Comparison of ENCODE assay signal across 1 cellular context in genomic region chrX:154750301-154751120, GRCh38.
TF ChIP-seq lines count a peak whose summit lies in the region.

TSS of gene GAB3 (minus strand) at chrX:154751077. CDS start at chrX:154751025, 52 bp downstream.

TF ChIP-seq in HEK293, 187 proteins besides CTCF, POLR2A, EP300 and RAD21 (continued from another document):
- TF ChIP-seq ZBTB26 (tag by site-specific recombination; optimal IDR thresholded peaks at IDR 0.05), result peak; percentile 41
- no peak for TF ChIP-seq ZNF776 (tag by site-specific recombination; IDR thresholded peaks at IDR 0.05; ENCODE audit: borderline replicate concordance)
- no peak for TF ChIP-seq ZSCAN4 (tag by site-specific recombination; IDR thresholded peaks at IDR 0.05)
- no peak for TF ChIP-seq ZNF132 (tag by site-specific recombination; IDR thresholded peaks at IDR 0.05; ENCODE audit: borderline replicate concordance)
- TF ChIP-seq, protein P1, sequence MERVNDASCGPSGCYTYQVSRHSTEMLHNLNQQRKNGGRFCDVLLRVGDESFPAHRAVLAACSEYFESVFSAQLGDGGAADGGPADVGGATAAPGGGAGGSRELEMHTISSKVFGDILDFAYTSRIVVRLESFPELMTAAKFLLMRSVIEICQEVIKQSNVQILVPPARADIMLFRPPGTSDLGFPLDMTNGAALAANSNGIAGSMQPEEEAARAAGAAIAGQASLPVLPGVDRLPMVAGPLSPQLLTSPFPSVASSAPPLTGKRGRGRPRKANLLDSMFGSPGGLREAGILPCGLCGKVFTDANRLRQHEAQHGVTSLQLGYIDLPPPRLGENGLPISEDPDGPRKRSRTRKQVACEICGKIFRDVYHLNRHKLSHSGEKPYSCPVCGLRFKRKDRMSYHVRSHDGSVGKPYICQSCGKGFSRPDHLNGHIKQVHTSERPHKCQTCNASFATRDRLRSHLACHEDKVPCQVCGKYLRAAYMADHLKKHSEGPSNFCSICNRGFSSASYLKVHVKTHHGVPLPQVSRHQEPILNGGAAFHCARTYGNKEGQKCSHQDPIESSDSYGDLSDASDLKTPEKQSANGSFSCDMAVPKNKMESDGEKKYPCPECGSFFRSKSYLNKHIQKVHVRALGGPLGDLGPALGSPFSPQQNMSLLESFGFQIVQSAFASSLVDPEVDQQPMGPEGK (tag by site-specific recombination; IDR thresholded peaks at IDR 0.05), result no peak
- peak; percentile 51 for TF ChIP-seq ZNF600 (tag by site-specific recombination; IDR thresholded peaks at IDR 0.05)
- TF ChIP-seq ZNF830 (tag by site-specific recombination; IDR thresholded peaks at IDR 0.05; ENCODE audit: low read depth), result no peak
- no peak for TF ChIP-seq ZNF121 (tag by site-specific recombination; IDR thresholded peaks at IDR 0.05)
- TF ChIP-seq ZNF24 (tag by site-specific recombination; IDR thresholded peaks at IDR 0.05), result no peak
- TF ChIP-seq ZNF501 (tag by site-specific recombination; IDR thresholded peaks at IDR 0.05), result no peak
- TF ChIP-seq, protein P2, sequence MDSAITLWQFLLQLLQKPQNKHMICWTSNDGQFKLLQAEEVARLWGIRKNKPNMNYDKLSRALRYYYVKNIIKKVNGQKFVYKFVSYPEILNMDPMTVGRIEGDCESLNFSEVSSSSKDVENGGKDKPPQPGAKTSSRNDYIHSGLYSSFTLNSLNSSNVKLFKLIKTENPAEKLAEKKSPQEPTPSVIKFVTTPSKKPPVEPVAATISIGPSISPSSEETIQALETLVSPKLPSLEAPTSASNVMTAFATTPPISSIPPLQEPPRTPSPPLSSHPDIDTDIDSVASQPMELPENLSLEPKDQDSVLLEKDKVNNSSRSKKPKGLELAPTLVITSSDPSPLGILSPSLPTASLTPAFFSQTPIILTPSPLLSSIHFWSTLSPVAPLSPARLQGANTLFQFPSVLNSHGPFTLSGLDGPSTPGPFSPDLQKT (IDR thresholded peaks at IDR 0.05; ENCODE audit: borderline replicate concordance, low read depth, low read length), result no peak
- TF ChIP-seq MZF1 (tag by site-specific recombination; IDR thresholded peaks at IDR 0.05; ENCODE audit: borderline replicate concordance), result no peak
- no peak for TF ChIP-seq GLIS1 (tag by site-specific recombination; IDR thresholded peaks at IDR 0.05)
- TF ChIP-seq TRIM28 (IDR thresholded peaks at IDR 0.05; ENCODE audit: borderline replicate concordance, low read length), result no peak
